22 cellular contexts compared by ENCODE assay signal in genomic region chr9:12930906-12931305, GRCh38.
DNase-seq lines count a peak whose midpoint lies in the region; FAIRE-seq and TF ChIP-seq lines count a peak whose summit lies in the region.
"Had no signal": no experiment of that assay in that cellular context is flagged by ENCODE, and none has a peak within 500 bp of the region (broad histone marks: within the 10 kb centered on the region; RNA-seq: fewer than 3 reads in every experiment).

No MANE protein-coding gene starts in this region.

- CTCF ChIA-PET in endothelial cell of umbilical vein (lab: Charles Lee), result interaction anchor here (1.0 kb wide), 1 partner anchor 14 kb away, joined by 3 read pairs; no protein-coding TSS in a partner anchor

- H3K4me1 Mint-ChIP-seq in endodermal cell, result peaks cover 4% of the 10 kb centered on the region
- H3K4me1 Mint-ChIP-seq: nephron; stimulated activated memory B cell treated with anti-CD40 and anti-IgM and Interleukin-4, amounts not matched to agents 10 μg/mL and 1 μg/mL and 100 μg/mL, for 72 hours had no signal

- intact Hi-C loops in endothelial cell of umbilical vein (cut with micrococcal nuclease), result no loop called here

- H3K4me3 Mint-ChIP-seq in endodermal cell, result no peak overlapping the region
- H3K4me3 Mint-ChIP-seq: activated T-cell treated with anti-CD3 and anti-CD28 coated beads, Interleukin-2, amount 50 U/mL, for 24 hours; H9; nephron; stimulated activated memory B cell treated with anti-CD40 and anti-IgM and Interleukin-4, amounts not matched to agents 10 μg/mL and 1 μg/mL and 100 μg/mL, for 72 hours had no signal

- H3K36me3 ChIP-seq in endothelial cell of umbilical vein (ENCODE audit: control insufficient read depth in 2 of 2, extremely low read depth in 1 of 2, insufficient read depth in 2 of 2, low read length in 2 of 2) (no peaks in the 10 kb centered on the region), endodermal cell (ENCODE audit: control insufficient read depth, insufficient read depth, low read length) (no peaks in the 10 kb centered on the region)
- H3K36me3 ChIP-seq: breast epithelium, heart left ventricle, left lung had no signal

- DNase-seq in ELF-1 (ENCODE audit: low read depth, low spot score) (peak; percentile 35), NCI-H69 (lab: John Stamatoyannopoulos, UW) (peak; percentile 17), endothelial cell of umbilical vein (ENCODE audit: low read depth, low spot score) (no peak), renal cortical epithelial cell (ENCODE audit: low read depth) (peak; percentile 14), endodermal cell (no peak), GOT3 (lab: John Stamatoyannopoulos, UW) (no peak)
- no peak for DNase-seq in activated naive CD4-positive, alpha-beta T cell treated with Interleukin-2 at 50 U/mL for 16 hours
- DNase-seq: activated CD4-positive, CD25-positive, alpha-beta regulatory T cell treated with anti-CD3 and anti-CD28 coated beads, Interleukin-2, amount 50 U/mL, for 72 hours; activated CD8-positive, alpha-beta memory T cell treated with anti-CD3 and anti-CD28 coated beads for 24 hours; activated T-cell treated with anti-CD3 and anti-CD28 coated beads, Interleukin-2, amount 50 U/mL, for 24 hours; AML-193; amniotic stem cell; H9; heart left ventricle; left lung; NCI-H1436; NCI-H524 treated with DMSO at 0.1 percent for 48 hours had no signal

- peak overlapping the region; percentile 54 for H2AFZ ChIP-seq in endothelial cell of umbilical vein (ENCODE audit: low read depth, low read length)

- POLR2A ChIA-PET in endothelial cell of umbilical vein (lab: Charles Lee), result no interaction called here

- no peak for TF ChIP-seq POLR2A in endothelial cell of umbilical vein (IDR thresholded peaks at IDR 0.05; ENCODE audit: low read depth, low read length)

- 79 to 89% methylated on average over 4 of the region's 4 CpGs for WGBS in endodermal cell (ENCODE audit: insufficient coverage in 1 of 2, insufficient read length in 1 of 2), 2 experiments

- H3K27ac ChIP-seq in endothelial cell of umbilical vein (ENCODE audit: insufficient read depth, low read depth, low read length) (no peak overlapping the region), endodermal cell (ENCODE audit: low read depth, low read length) (no peak overlapping the region)
- H3K27ac ChIP-seq: breast epithelium, coronary artery, heart left ventricle, HL-60, left lung had no signal

- TF ChIP-seq CTCF in endothelial cell of umbilical vein (IDR thresholded peaks at IDR 0.05; ENCODE audit: extremely low read depth in 1 of 2, insufficient read depth in 1 of 2, low read depth in 1 of 2, low read length in 2 of 2) (no peak), endodermal cell (conservative IDR thresholded peaks at IDR 0.05) (no peak)

- dilution Hi-C loops in endothelial cell of umbilical vein (cut with MboI; ENCODE audit: extremely low pct_ligation_motif_present, low sequenced_read_pairs), result no loop called here

- H3K4me1 ChIP-seq in endothelial cell of umbilical vein (ENCODE audit: control insufficient read depth, extremely low read depth, insufficient read depth, low read length) (peaks cover 17% of the 10 kb centered on the region), endodermal cell (ENCODE audit: control insufficient read depth, insufficient read depth, low read length) (no peaks in the 10 kb centered on the region)
- H3K4me1 ChIP-seq: breast epithelium, left lung had no signal

- H3K9me1 ChIP-seq in endothelial cell of umbilical vein (replicated peaks; ENCODE audit: control insufficient read depth, extremely low read depth, insufficient read depth, low read length), result no peaks in the 10 kb centered on the region

- H3K4me3 ChIP-seq in endothelial cell of umbilical vein (replicated peaks in 1 of 3; ENCODE audit: insufficient read depth in 1 of 3, low read depth in 1 of 3, low read length in 3 of 3), result no peak overlapping the region
- H3K4me3 ChIP-seq in endodermal cell (ENCODE audit: low read length), result no peak overlapping the region
- H3K4me3 ChIP-seq: breast epithelium, coronary artery, heart left ventricle, left lung had no signal

- H3K79me2 ChIP-seq in endothelial cell of umbilical vein (ENCODE audit: control insufficient read depth, insufficient read depth, low read length), result no peaks in the 10 kb centered on the region

- H3K36me3 Mint-ChIP-seq in endodermal cell (ENCODE audit: low read depth), result no peaks in the 10 kb centered on the region
- H3K36me3 Mint-ChIP-seq: stimulated activated memory B cell treated with anti-CD40 and anti-IgM and Interleukin-4, amounts not matched to agents 10 μg/mL and 1 μg/mL and 100 μg/mL, for 72 hours had no signal

- FAIRE-seq in endothelial cell of umbilical vein (lab: Jason Lieb, UNC), result no peak

- no peaks in the 10 kb centered on the region for H3K9me3 ChIP-seq in endothelial cell of umbilical vein (replicated peaks; ENCODE audit: control insufficient read depth, insufficient read depth, low read length)
- no peaks in the 10 kb centered on the region for H3K9me3 ChIP-seq in endodermal cell (ENCODE audit: control insufficient read depth, low read length)
- H3K9me3 ChIP-seq: breast epithelium, heart left ventricle, left lung had no signal

- H3K27me3 ChIP-seq in endothelial cell of umbilical vein (ENCODE audit: control insufficient read depth in 2 of 2, insufficient read depth in 2 of 2, low read length in 2 of 2) (no peaks in the 10 kb centered on the region), endodermal cell (ENCODE audit: control insufficient read depth, insufficient read depth, low read length, poor library complexity, severe bottlenecking) (no peaks in the 10 kb centered on the region)
- H3K27me3 ChIP-seq: breast epithelium, heart left ventricle, left lung had no signal

- no TSS peak for BruUV-seq in endothelial cell of umbilical vein (replicated peaks; lab: Mats Ljungman, UMichigan)

- H4K20me1 ChIP-seq in endothelial cell of umbilical vein (replicated peaks; ENCODE audit: control insufficient read depth, extremely low read depth, insufficient read depth, low read length), result no peaks in the 10 kb centered on the region

- H3K9me3 Mint-ChIP-seq in endodermal cell, result no peaks in the 10 kb centered on the region
- H3K9me3 Mint-ChIP-seq: H9; nephron; stimulated activated memory B cell treated with anti-CD40 and anti-IgM and Interleukin-4, amounts not matched to agents 10 μg/mL and 1 μg/mL and 100 μg/mL, for 72 hours had no signal

- no peak overlapping the region for H3K4me2 ChIP-seq in endothelial cell of umbilical vein (ENCODE audit: insufficient read depth, low read length)

- no peak overlapping the region for H3K27ac Mint-ChIP-seq in endodermal cell
- H3K27ac Mint-ChIP-seq: activated T-cell treated with anti-CD3 and anti-CD28 coated beads, Interleukin-2, amount 50 U/mL, for 24 hours; stimulated activated memory B cell treated with anti-CD40 and anti-IgM and Interleukin-4, amounts not matched to agents 10 μg/mL and 1 μg/mL and 100 μg/mL, for 72 hours had no signal

- no peaks in the 10 kb centered on the region for H3K27me3 Mint-ChIP-seq in endodermal cell (ENCODE audit: insufficient read depth)
- H3K27me3 Mint-ChIP-seq: activated T-cell treated with anti-CD3 and anti-CD28 coated beads, Interleukin-2, amount 50 U/mL, for 24 hours; stimulated activated memory B cell treated with anti-CD40 and anti-IgM and Interleukin-4, amounts not matched to agents 10 μg/mL and 1 μg/mL and 100 μg/mL, for 72 hours had no signal

- H3K9ac ChIP-seq in endothelial cell of umbilical vein (replicated peaks; ENCODE audit: extremely low read depth, insufficient read depth, low read length), result no peak overlapping the region
- no peak overlapping the region for H3K9ac ChIP-seq in endodermal cell (ENCODE audit: extremely low read depth, low read length, poor library complexity, severe bottlenecking)

TF ChIP-seq in endothelial cell of umbilical vein, 7 proteins besides CTCF, POLR2A, EP300 and RAD21:
- TF ChIP-seq EZH2 (IDR thresholded peaks at IDR 0.05; ENCODE audit: borderline replicate concordance, low read depth, low read length, severe bottlenecking) (no peak), FOS (IDR thresholded peaks at IDR 0.05; ENCODE audit: borderline replicate concordance, insufficient read depth, low read length) (no peak), GATA2 (IDR thresholded peaks at IDR 0.05; ENCODE audit: insufficient read depth, insufficient read length, low read depth, low read length) (peak; percentile 33)

Comparison
In these comparisons a context has a peak if more than half of its experiments do, and no peak if none do; other contexts are left out.
1. DNase-seq: peak in ELF-1 (single experiment), NCI-H69 (single experiment) and renal cortical epithelial cell (single experiment); none in endothelial cell of umbilical vein (single experiment), endodermal cell (single experiment), GOT3 (single experiment) and activated naive CD4-positive, alpha-beta T cell treated with Interleukin-2 at 50 U/mL for 16 hours (single experiment).